In genomic region chr4:53582194-53582593, GRCh38 we compare ENCODE assay signal across 1 cellular context.
A peak's percentile ranks its signal among the peaks of the same experiment; 100 is the strongest.
TF ChIP-seq lines count a peak whose summit lies in the region.

No MANE protein-coding gene starts in this region.

TF ChIP-seq in HepG2, 621 proteins besides CTCF, POLR2A, EP300 and RAD21 (continued from another document and continues in another):
- no peak for TF ChIP-seq HNRNPL (IDR thresholded peaks at IDR 0.05; ENCODE audit: low read depth, low read length)
- peak; percentile 29; the same call in 1 of the 2 replicates for TF ChIP-seq KAT8 (CRISPR knock-in tag; IDR thresholded peaks at IDR 0.05)
- no peak for TF ChIP-seq RCOR2 (CRISPR knock-in tag; IDR thresholded peaks at IDR 0.05)
- peak; percentile 52; the same call in 1 of the 2 replicates for TF ChIP-seq RXRA (CRISPR knock-in tag; IDR thresholded peaks at IDR 0.05)
- TF ChIP-seq ZNF24 (IDR thresholded peaks at IDR 0.05), result no peak
- TF ChIP-seq MBNL3 (CRISPR knock-in tag; conservative IDR thresholded peaks at IDR 0.05), result no peak
- no peak for TF ChIP-seq NFE2L2 (IDR thresholded peaks at IDR 0.05; ENCODE audit: low read length)
- TF ChIP-seq ARID3A (IDR thresholded peaks at IDR 0.05; ENCODE audit: low read depth, low read length), result no peak
- no peak for TF ChIP-seq KDM5B (CRISPR knock-in tag; IDR thresholded peaks at IDR 0.05; ENCODE audit: borderline replicate concordance)
- TF ChIP-seq ONECUT2 (CRISPR knock-in tag; IDR thresholded peaks at IDR 0.05), result no peak
- TF ChIP-seq STAT5B (CRISPR knock-in tag; IDR thresholded peaks at IDR 0.05), result no peak
- no peak for TF ChIP-seq ZSCAN30 (CRISPR knock-in tag; IDR thresholded peaks at IDR 0.05)
- TF ChIP-seq MEF2D (CRISPR knock-in tag; IDR thresholded peaks at IDR 0.05), result 0 out of 2 replicates have a peak, but pooled peaks have one; percentile 28
- TF ChIP-seq, protein P1, sequence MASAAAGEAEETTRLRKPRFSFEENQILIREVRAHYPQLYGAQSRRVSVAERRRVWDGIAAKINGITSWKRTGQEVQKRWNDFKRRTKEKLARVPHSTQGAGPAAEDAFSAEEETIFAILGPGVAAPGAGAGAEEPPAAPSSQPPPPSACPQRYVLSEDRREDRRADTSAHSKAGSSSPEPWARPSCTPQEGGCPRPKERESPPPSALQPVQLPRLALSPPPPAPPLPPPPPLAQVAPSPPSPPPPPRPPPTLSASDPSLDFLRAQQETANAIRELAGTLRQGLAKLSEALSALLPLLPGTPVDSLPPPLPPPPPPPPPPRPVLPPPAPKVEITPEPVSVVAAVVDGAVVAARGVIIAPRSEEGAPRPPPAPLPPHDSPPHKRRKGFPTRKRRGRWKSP (CRISPR knock-in tag; IDR thresholded peaks at IDR 0.05), result no peak
- TF ChIP-seq ZNF264 (CRISPR knock-in tag; IDR thresholded peaks at IDR 0.05), result no peak
- TF ChIP-seq ZNF101 (CRISPR knock-in tag; IDR thresholded peaks at IDR 0.05; ENCODE audit: borderline replicate concordance, low read depth), result no peak
- TF ChIP-seq ZNF230 (CRISPR knock-in tag; IDR thresholded peaks at IDR 0.05), result no peak
- no peak for TF ChIP-seq SRSF4 (IDR thresholded peaks at IDR 0.05; ENCODE audit: low read depth, low read length, poor library complexity, severe bottlenecking)
- TF ChIP-seq RNF219 (CRISPR knock-in tag; IDR thresholded peaks at IDR 0.05), result no peak
- TF ChIP-seq ZNF772 (CRISPR knock-in tag; IDR thresholded peaks at IDR 0.05), result no peak; the same call in 1 of the 2 replicates
- no peak for TF ChIP-seq SMC3 (IDR thresholded peaks at IDR 0.05; ENCODE audit: low read length)
- no peak for TF ChIP-seq ZNF343 (CRISPR knock-in tag; IDR thresholded peaks at IDR 0.05)
- TF ChIP-seq ZFP62 (CRISPR knock-in tag; IDR thresholded peaks at IDR 0.05), result no peak
- no peak for TF ChIP-seq ZNF282 (IDR thresholded peaks at IDR 0.05; ENCODE audit: partially characterized antibody)
- TF ChIP-seq JUNB (CRISPR knock-in tag; IDR thresholded peaks at IDR 0.05; ENCODE audit: borderline replicate concordance), result no peak
- no peak for TF ChIP-seq ZNF558 (CRISPR knock-in tag; IDR thresholded peaks at IDR 0.05; ENCODE audit: borderline replicate concordance)
- no peak for TF ChIP-seq FOXP1 (IDR thresholded peaks at IDR 0.05)
- peak; percentile 66 for TF ChIP-seq FOXP1 (CRISPR knock-in tag; IDR thresholded peaks at IDR 0.05)
- TF ChIP-seq, protein P2, sequence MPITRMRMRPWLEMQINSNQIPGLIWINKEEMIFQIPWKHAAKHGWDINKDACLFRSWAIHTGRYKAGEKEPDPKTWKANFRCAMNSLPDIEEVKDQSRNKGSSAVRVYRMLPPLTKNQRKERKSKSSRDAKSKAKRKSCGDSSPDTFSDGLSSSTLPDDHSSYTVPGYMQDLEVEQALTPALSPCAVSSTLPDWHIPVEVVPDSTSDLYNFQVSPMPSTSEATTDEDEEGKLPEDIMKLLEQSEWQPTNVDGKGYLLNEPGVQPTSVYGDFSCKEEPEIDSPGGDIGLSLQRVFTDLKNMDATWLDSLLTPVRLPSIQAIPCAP (CRISPR knock-in tag; IDR thresholded peaks at IDR 0.05; ENCODE audit: low read depth), result no peak
- no peak for TF ChIP-seq ATF4 (CRISPR knock-in tag; IDR thresholded peaks at IDR 0.05)
- no peak for TF ChIP-seq MAFG (CRISPR knock-in tag; IDR thresholded peaks at IDR 0.05)
- no peak for TF ChIP-seq SP2 (CRISPR knock-in tag; IDR thresholded peaks at IDR 0.05)
- no peak for TF ChIP-seq KLF15 (CRISPR knock-in tag; IDR thresholded peaks at IDR 0.05; ENCODE audit: borderline replicate concordance)
- TF ChIP-seq HIVEP1 (CRISPR knock-in tag; IDR thresholded peaks at IDR 0.05), result no peak
- no peak for TF ChIP-seq KDM4B (CRISPR knock-in tag; IDR thresholded peaks at IDR 0.05)
- TF ChIP-seq, protein P3, sequence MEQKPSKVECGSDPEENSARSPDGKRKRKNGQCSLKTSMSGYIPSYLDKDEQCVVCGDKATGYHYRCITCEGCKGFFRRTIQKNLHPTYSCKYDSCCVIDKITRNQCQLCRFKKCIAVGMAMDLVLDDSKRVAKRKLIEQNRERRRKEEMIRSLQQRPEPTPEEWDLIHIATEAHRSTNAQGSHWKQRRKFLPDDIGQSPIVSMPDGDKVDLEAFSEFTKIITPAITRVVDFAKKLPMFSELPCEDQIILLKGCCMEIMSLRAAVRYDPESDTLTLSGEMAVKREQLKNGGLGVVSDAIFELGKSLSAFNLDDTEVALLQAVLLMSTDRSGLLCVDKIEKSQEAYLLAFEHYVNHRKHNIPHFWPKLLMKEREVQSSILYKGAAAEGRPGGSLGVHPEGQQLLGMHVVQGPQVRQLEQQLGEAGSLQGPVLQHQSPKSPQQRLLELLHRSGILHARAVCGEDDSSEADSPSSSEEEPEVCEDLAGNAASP (CRISPR knock-in tag; IDR thresholded peaks at IDR 0.05; ENCODE audit: borderline replicate concordance), result peak; percentile 47; the same call in 1 of the 2 replicates
- TF ChIP-seq MTA1 (CRISPR knock-in tag; IDR thresholded peaks at IDR 0.05; ENCODE audit: borderline replicate concordance), result no peak
- TF ChIP-seq ZNF333 (CRISPR knock-in tag; IDR thresholded peaks at IDR 0.05; ENCODE audit: borderline replicate concordance), result no peak
- TF ChIP-seq, protein P4, sequence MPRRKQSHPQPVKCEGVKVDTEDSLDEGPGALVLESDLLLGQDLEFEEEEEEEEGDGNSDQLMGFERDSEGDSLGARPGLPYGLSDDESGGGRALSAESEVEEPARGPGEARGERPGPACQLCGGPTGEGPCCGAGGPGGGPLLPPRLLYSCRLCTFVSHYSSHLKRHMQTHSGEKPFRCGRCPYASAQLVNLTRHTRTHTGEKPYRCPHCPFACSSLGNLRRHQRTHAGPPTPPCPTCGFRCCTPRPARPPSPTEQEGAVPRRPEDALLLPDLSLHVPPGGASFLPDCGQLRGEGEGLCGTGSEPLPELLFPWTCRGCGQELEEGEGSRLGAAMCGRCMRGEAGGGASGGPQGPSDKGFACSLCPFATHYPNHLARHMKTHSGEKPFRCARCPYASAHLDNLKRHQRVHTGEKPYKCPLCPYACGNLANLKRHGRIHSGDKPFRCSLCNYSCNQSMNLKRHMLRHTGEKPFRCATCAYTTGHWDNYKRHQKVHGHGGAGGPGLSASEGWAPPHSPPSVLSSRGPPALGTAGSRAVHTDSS (CRISPR knock-in tag; conservative IDR thresholded peaks at IDR 0.05), result no peak
- TF ChIP-seq, protein P5, sequence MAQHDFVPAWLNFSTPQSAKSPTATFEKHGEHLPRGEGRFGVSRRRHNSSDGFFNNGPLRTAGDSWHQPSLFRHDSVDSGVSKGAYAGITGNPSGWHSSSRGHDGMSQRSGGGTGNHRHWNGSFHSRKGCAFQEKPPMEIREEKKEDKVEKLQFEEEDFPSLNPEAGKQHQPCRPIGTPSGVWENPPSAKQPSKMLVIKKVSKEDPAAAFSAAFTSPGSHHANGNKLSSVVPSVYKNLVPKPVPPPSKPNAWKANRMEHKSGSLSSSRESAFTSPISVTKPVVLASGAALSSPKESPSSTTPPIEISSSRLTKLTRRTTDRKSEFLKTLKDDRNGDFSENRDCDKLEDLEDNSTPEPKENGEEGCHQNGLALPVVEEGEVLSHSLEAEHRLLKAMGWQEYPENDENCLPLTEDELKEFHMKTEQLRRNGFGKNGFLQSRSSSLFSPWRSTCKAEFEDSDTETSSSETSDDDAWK (CRISPR knock-in tag; IDR thresholded peaks at IDR 0.05), result no peak
- TF ChIP-seq HMG20B (CRISPR knock-in tag; conservative IDR thresholded peaks at IDR 0.05), result no peak
- TF ChIP-seq NFE2 (CRISPR knock-in tag; IDR thresholded peaks at IDR 0.05), result no peak
- TF ChIP-seq KLF16 (CRISPR knock-in tag; IDR thresholded peaks at IDR 0.05), result peak in 1 of 2 experiments; percentile 26; a peak in 1 of 4 replicates
- peak; percentile 65 for TF ChIP-seq CREM (IDR thresholded peaks at IDR 0.05)
- no peak for TF ChIP-seq CREM (CRISPR knock-in tag; IDR thresholded peaks at IDR 0.05)
- TF ChIP-seq, protein P6, sequence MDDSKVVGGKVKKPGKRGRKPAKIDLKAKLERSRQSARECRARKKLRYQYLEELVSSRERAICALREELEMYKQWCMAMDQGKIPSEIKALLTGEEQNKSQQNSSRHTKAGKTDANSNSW (CRISPR knock-in tag; IDR thresholded peaks at IDR 0.05; ENCODE audit: borderline replicate concordance), result no peak
- no peak for TF ChIP-seq MEIS1 (CRISPR knock-in tag; IDR thresholded peaks at IDR 0.05; ENCODE audit: borderline replicate concordance)
- TF ChIP-seq HIC2 (CRISPR knock-in tag; IDR thresholded peaks at IDR 0.05; ENCODE audit: low read depth), result no peak
- TF ChIP-seq ZNF605 (CRISPR knock-in tag; IDR thresholded peaks at IDR 0.05), result no peak
- TF ChIP-seq ZSCAN25 (CRISPR knock-in tag; IDR thresholded peaks at IDR 0.05), result no peak
- no peak for TF ChIP-seq ZNF446 (CRISPR knock-in tag; IDR thresholded peaks at IDR 0.05)
- TF ChIP-seq ZNF619 (CRISPR knock-in tag; IDR thresholded peaks at IDR 0.05), result no peak
- TF ChIP-seq ARID4A (CRISPR knock-in tag; IDR thresholded peaks at IDR 0.05; ENCODE audit: borderline replicate concordance), result no peak
- no peak for TF ChIP-seq RFX5 (IDR thresholded peaks at IDR 0.05; ENCODE audit: low read depth, low read length)
- TF ChIP-seq RFXAP (CRISPR knock-in tag; IDR thresholded peaks at IDR 0.05; ENCODE audit: borderline replicate concordance), result no peak
